In the genomic region with DNA sequence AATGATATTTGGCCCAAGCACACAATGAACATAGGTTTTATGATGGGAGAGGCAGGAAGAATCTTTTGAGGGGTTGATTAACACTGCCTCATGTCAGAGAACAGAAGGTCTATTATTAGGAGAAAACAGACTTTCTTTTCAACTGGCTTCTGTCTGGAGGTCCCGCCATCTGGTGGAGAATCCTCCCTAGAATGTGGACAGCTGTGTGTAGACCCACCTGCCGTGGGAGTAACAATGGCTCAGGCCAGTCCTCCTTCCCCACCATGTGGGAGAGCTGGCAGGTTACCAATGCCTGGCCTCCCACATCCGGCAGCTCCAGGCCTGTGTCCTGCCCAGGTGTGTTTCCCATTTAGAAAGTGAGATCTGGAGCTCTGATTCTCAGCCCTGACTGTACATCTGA, we compare ENCODE assay signal across 10 cellular contexts.
DNase-seq lines count a peak whose midpoint lies in the region; ATAC-seq, FAIRE-seq and TF ChIP-seq lines count a peak whose summit lies in the region.
"Had no signal": no experiment of that assay in that cellular context is flagged by ENCODE, and none has a peak within 500 bp of the region (broad histone marks: within the 10 kb centered on the region; RNA-seq: fewer than 3 reads in every experiment).

No MANE protein-coding gene starts in this region.

- H3K27me3 ChIP-seq in H1 (replicated peaks in 1 of 4; ENCODE audit: control insufficient read depth in 3 of 4, extremely low read depth in 1 of 4, insufficient read depth in 3 of 4, low read length in 3 of 4) = no peaks in the 10 kb centered on the region
- H3K27me3 ChIP-seq in SK-N-SH (ENCODE audit: insufficient read depth) = no peaks in the 10 kb centered on the region

- no peaks in the 10 kb centered on the region for H3K9me2 ChIP-seq in SK-N-SH

- H3K36me3 Mint-ChIP-seq in nephron (ENCODE audit: low read depth) (no peaks in the 10 kb centered on the region), endothelial cell (ENCODE audit: low read depth, unreplicated experiment) (no peaks in the 10 kb centered on the region)

- H3K9me3 Mint-ChIP-seq in nephron (peaks cover 3% of the 10 kb centered on the region), endothelial cell (ENCODE audit: unreplicated experiment) (no peaks in the 10 kb centered on the region)
- H3K9me3 Mint-ChIP-seq: activated naive CD4-positive, alpha-beta T cell treated with anti-CD3 and anti-CD28 coated beads for 36 hours had no signal

- TF ChIP-seq CTCF in H1 (IDR thresholded peaks at IDR 0.05; ENCODE audit: control extremely low read depth in 1 of 3, insufficient read depth in 1 of 3, low read depth in 1 of 3, low read length in 3 of 3) (peak in 2 of 3 experiments; percentile 10 to 11; a peak in 1 of 4 replicates), nephron (IDR thresholded peaks at IDR 0.05; ENCODE audit: unreplicated experiment in 3 of 3) (no peak), endothelial cell (IDR thresholded peaks at IDR 0.05; ENCODE audit: unreplicated experiment) (no peak), SK-N-SH (IDR thresholded peaks at IDR 0.05) (no peak)

- H2AK5ac ChIP-seq in H1 (ENCODE audit: low read depth, low read length) = no peak overlapping the region

- H2BK120ac ChIP-seq in H1 (replicated peaks; ENCODE audit: low read depth, low read length) = no peak overlapping the region

- H3K4me1 Mint-ChIP-seq in nephron = peaks cover 37% of the 10 kb centered on the region
- peaks cover 6% of the 10 kb centered on the region for H3K4me1 Mint-ChIP-seq in endothelial cell (ENCODE audit: unreplicated experiment)

- H3K18ac ChIP-seq in H1 (ENCODE audit: extremely low read depth, low read length) = no peak overlapping the region

- H3F3A ChIP-seq in SK-N-SH (replicated peaks; ENCODE audit: insufficient read depth) = no peaks in the 10 kb centered on the region

- no peaks in the 10 kb centered on the region for H3K36me3 ChIP-seq in H1 (ENCODE audit: control insufficient read depth in 2 of 4, insufficient read depth in 4 of 4, low read length in 3 of 4)
- no peaks in the 10 kb centered on the region for H3K36me3 ChIP-seq in SK-N-SH (replicated peaks in 1 of 2; ENCODE audit: control insufficient read depth in 1 of 2, insufficient read depth in 2 of 2, low read length in 1 of 2)

- H2BK20ac ChIP-seq in H1 (ENCODE audit: low read length) = no peak overlapping the region

- no peak overlapping the region for H3K23ac ChIP-seq in H1 (ENCODE audit: insufficient read length)

- no peak overlapping the region for H4K91ac ChIP-seq in H1 (replicated peaks; ENCODE audit: insufficient read length, low read length)

- H3K4ac ChIP-seq in H1 (replicated peaks; ENCODE audit: insufficient read length, low read depth, low read length) = no peak overlapping the region

- TF ChIP-seq EP300 in H1 (IDR thresholded peaks at IDR 0.05; ENCODE audit: borderline replicate concordance in 1 of 2, low read depth in 2 of 2, low read length in 2 of 2) (no peak), SK-N-SH (IDR thresholded peaks at IDR 0.05; ENCODE audit: borderline replicate concordance in 1 of 2, low read depth in 1 of 2, low read length in 1 of 2) (no peak)

- peaks cover 8% of the 10 kb centered on the region for H3K27me3 Mint-ChIP-seq in nephron (ENCODE audit: low read depth)
- H3K27me3 Mint-ChIP-seq in endothelial cell (ENCODE audit: unreplicated experiment) = peaks cover 4% of the 10 kb centered on the region

- H3K9me3 ChIP-seq in H1 (ENCODE audit: insufficient read depth in 2 of 2, low read depth in 1 of 2, low read length in 1 of 2) = no peaks in the 10 kb centered on the region
- H3K9me3 ChIP-seq in SK-N-SH = no peaks in the 10 kb centered on the region

- H2BK15ac ChIP-seq in H1 (ENCODE audit: low read length) = no peak overlapping the region

- no peak overlapping the region for H3K14ac ChIP-seq in H1 (ENCODE audit: insufficient read length)

- H3K23me2 ChIP-seq in H1 (ENCODE audit: low read depth, low read length) = no peaks in the 10 kb centered on the region

- H4K20me1 ChIP-seq in H1 (replicated peaks in 1 of 2; ENCODE audit: control insufficient read depth in 1 of 2, insufficient read depth in 2 of 2, low read length in 2 of 2) (no peaks in the 10 kb centered on the region), SK-N-SH (ENCODE audit: insufficient read depth) (no peaks in the 10 kb centered on the region)

- no peak overlapping the region for H2BK5ac ChIP-seq in H1 (ENCODE audit: low read depth, low read length)

- TF ChIP-seq RAD21 in H1 (IDR thresholded peaks at IDR 0.05 in 1 of 2, conservative IDR thresholded peaks at IDR 0.05 in 1 of 2; ENCODE audit: low read depth in 2 of 2, low read length in 2 of 2) (peak in 1 of 2 experiments; percentile 26; a peak in 3 of 4 replicates), SK-N-SH (IDR thresholded peaks at IDR 0.05; ENCODE audit: low read length) (no peak)

- H3K9ac ChIP-seq in H1 (replicated peaks in 1 of 4; ENCODE audit: extremely low read depth in 1 of 4, low read depth in 3 of 4, low read length in 3 of 4) = no peak overlapping the region
- H3K9ac ChIP-seq in SK-N-SH = no peak overlapping the region

- H3K4me3 ChIP-seq in H1 (ENCODE audit: extremely low read depth in 1 of 4, insufficient read depth in 2 of 4, low read depth in 3 of 4, low read length in 4 of 4) (no peak overlapping the region), SK-N-SH (ENCODE audit: low read depth in 2 of 2, low read length in 1 of 2) (no peak overlapping the region)

- H3K4me2 ChIP-seq in H1 (ENCODE audit: insufficient read depth in 1 of 2, low read depth in 2 of 2, low read length in 2 of 2) = no peak overlapping the region
- no peak overlapping the region for H3K4me2 ChIP-seq in SK-N-SH

- H3K27ac Mint-ChIP-seq in nephron = peak overlapping the region; percentile 60 to 81 (median 65)
- H3K27ac Mint-ChIP-seq in endothelial cell (ENCODE audit: unreplicated experiment) = no peak overlapping the region
- H3K27ac Mint-ChIP-seq: activated naive CD4-positive, alpha-beta T cell treated with anti-CD3 and anti-CD28 coated beads for 36 hours had no signal

- no peak for TF ChIP-seq POLR2A in H1 (IDR thresholded peaks at IDR 0.05; ENCODE audit: control extremely low read depth in 1 of 2, low read depth in 2 of 2, low read length in 2 of 2)

- H3K27ac ChIP-seq in H1 (ENCODE audit: low read depth, low read length) (no peak overlapping the region), SK-N-SH (ENCODE audit: low read depth in 2 of 2, low read length in 1 of 2) (no peak overlapping the region)

- no peak for FAIRE-seq in H1 (lab: Jason Lieb, UNC)

- H3K56ac ChIP-seq in H1 (replicated peaks; ENCODE audit: insufficient read length, low read depth, low read length) = no peak overlapping the region

- H3K79me1 ChIP-seq in H1 (ENCODE audit: low read depth, low read length) = no peaks in the 10 kb centered on the region

- no peak overlapping the region for H4K8ac ChIP-seq in H1 (ENCODE audit: extremely low read depth, insufficient read depth, low read length)

- no peak overlapping the region for H2AFZ ChIP-seq in H1 (ENCODE audit: low read length)
- no peak overlapping the region for H2AFZ ChIP-seq in SK-N-SH (ENCODE audit: low read depth)

- no peaks in the 10 kb centered on the region for H3K4me1 ChIP-seq in H1 (replicated peaks in 1 of 4; ENCODE audit: control insufficient read depth in 3 of 4, insufficient read depth in 4 of 4, low read length in 3 of 4)
- H3K4me1 ChIP-seq in SK-N-SH (ENCODE audit: control insufficient read depth in 1 of 2, insufficient read depth in 2 of 2, low read depth in 1 of 2, low read length in 1 of 2) = peaks cover 0 to 14% of the 10 kb centered on the region in 2 experiments; a peak in 2 of 4 replicates

- 78% methylated on average over 3 of the region's 3 CpGs; no CpG with 5 or more reads in 1 of the 2 experiments for WGBS in H1 (ENCODE audit: extremely low coverage in 1 of 2, insufficient coverage in 1 of 2, insufficient read length in 1 of 2, insufficient replicate concordance in 2 of 2, low coverage in 1 of 2, low lambda C conversion rate in 2 of 2, missing lambda C conversion rate in 1 of 2), 2 experiments
- WGBS in SK-N-SH (ENCODE audit: low lambda C conversion rate) = 58% methylated on average over 2 of the region's 3 CpGs

- H2BK12ac ChIP-seq in H1 (ENCODE audit: low read depth, low read length) = no peak overlapping the region

- no peaks in the 10 kb centered on the region for H3K79me2 ChIP-seq in H1 (ENCODE audit: control insufficient read depth in 1 of 2, insufficient read depth in 2 of 2, low read length in 2 of 2)
- no peaks in the 10 kb centered on the region for H3K79me2 ChIP-seq in SK-N-SH (ENCODE audit: insufficient read depth)

- POLR2A ChIA-PET in H1 (lab: Charles Lee; ENCODE audit: partially characterized antibody) (no interaction called here), SK-N-SH (lab: Yijun Ruan, JAX) (no interaction called here)

- no peak for ATAC-seq in GM21423 (IDR thresholded peaks at IDR 0.05; ENCODE audit: unreplicated experiment)

- DNase-seq in Daoy (ENCODE audit: low read depth) (peak; percentile 47), NCI-H524 (lab: John Stamatoyannopoulos, UW) (peak; percentile 35 to 87), H1 (ENCODE audit: low read depth in 1 of 2, low spot score in 2 of 2) (no peak), endothelial cell (ENCODE audit: low spot score) (no peak), SK-N-SH (no peak), T-helper 9 cell (no peak)
- DNase-seq: activated naive CD4-positive, alpha-beta T cell treated with anti-CD3 and anti-CD28 coated beads for 36 hours; trophoblast cell had no signal

- H4K5ac ChIP-seq in H1 (ENCODE audit: insufficient read length, low read depth, low read length) = no peak overlapping the region

- CTCF ChIA-PET in H1 (lab: Charles Lee; ENCODE audit: partially characterized antibody) (interaction anchor here (0.5 to 1.9 kb wide), 10 partner anchors 8 to 542 kb away, joined by 3 to 7 read pairs (median 3); no protein-coding TSS in a partner anchor), SK-N-SH (lab: Yijun Ruan, JAX) (interaction anchor here (1.0 to 1.3 kb wide), 3 partner anchors 123 to 387 kb away, joined by 3 to 4 read pairs (median 3); no protein-coding TSS in a partner anchor)

- H3K4me3 Mint-ChIP-seq in nephron (no peak overlapping the region), endothelial cell (ENCODE audit: unreplicated experiment) (no peak overlapping the region)
- H3K4me3 Mint-ChIP-seq: activated naive CD4-positive, alpha-beta T cell treated with anti-CD3 and anti-CD28 coated beads for 36 hours had no signal

TF ChIP-seq in H1, 55 proteins besides CTCF, POLR2A, EP300 and RAD21 (continues in another document):
- TF ChIP-seq ASH2L (IDR thresholded peaks at IDR 0.05; ENCODE audit: low read length) (no peak), BCL11A (IDR thresholded peaks at IDR 0.05; ENCODE audit: low read depth in 2 of 2, low read length in 2 of 2) (no peak), GTF2F1 (IDR thresholded peaks at IDR 0.05; ENCODE audit: borderline replicate concordance, low read depth, low read length) (no peak)

TF ChIP-seq in SK-N-SH, 30 proteins besides CTCF, POLR2A, EP300 and RAD21:
- TF ChIP-seq POLR2AphosphoS5 (IDR thresholded peaks at IDR 0.05; ENCODE audit: low read depth, low read length) = no peak

Comparison
In these comparisons a context has a peak if more than half of its experiments do, and no peak if none do; other contexts are left out.
1. DNase-seq: peak in Daoy (single experiment) and NCI-H524 (2 of 2); none in H1 (0 of 2), endothelial cell (single experiment), SK-N-SH (single experiment) and T-helper 9 cell (single experiment).
2. CTCF ChIP-seq: peak in H1 (2 of 3); none in nephron (0 of 3), endothelial cell (single experiment) and SK-N-SH (single experiment).